15 cellular contexts compared by ENCODE assay signal in the genomic region with DNA sequence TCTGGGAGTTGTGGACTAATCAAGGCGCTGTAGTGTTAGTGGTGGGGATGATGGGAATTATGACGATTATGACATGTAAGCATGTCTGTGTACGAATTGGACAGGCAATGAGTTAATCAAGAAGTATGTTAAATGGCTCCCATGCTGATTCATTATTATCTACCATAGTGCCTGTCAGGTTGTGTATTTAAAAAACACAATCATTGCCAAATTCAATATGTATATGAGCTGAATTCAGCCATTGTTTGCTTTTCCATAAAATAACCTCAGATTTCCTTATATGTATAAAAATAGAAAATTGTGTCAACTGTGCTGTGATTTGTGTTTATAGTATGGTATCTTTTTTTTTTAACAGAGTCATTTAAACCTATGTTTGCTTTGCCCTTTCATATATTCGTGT. TPM values are rescaled to one million over a fixed set of nuclear protein-coding genes. Genes with fewer than 3 reads are reported as not detected.
DNase-seq lines count a peak whose midpoint lies in the region; FAIRE-seq and TF ChIP-seq lines count a peak whose summit lies in the region.
"Had no signal": no experiment of that assay in that cellular context is flagged by ENCODE, and none has a peak within 500 bp of the region (broad histone marks: within the 10 kb centered on the region; RNA-seq: fewer than 3 reads in every experiment).

No MANE protein-coding gene starts in this region.

- H3K36me3 ChIP-seq in endothelial cell of umbilical vein (ENCODE audit: control insufficient read depth in 2 of 2, extremely low read depth in 1 of 2, insufficient read depth in 2 of 2, low read length in 2 of 2): peaks cover 0 to 2% of the 10 kb centered on the region in 2 experiments

- CTCF ChIA-PET in endothelial cell of umbilical vein (lab: Charles Lee): no interaction called here

- dilution Hi-C loops in endothelial cell of umbilical vein (cut with MboI; ENCODE audit: extremely low pct_ligation_motif_present, low sequenced_read_pairs): no loop called here

- H3K4me3 ChIP-seq in endothelial cell of umbilical vein (replicated peaks in 1 of 3; ENCODE audit: insufficient read depth in 1 of 3, low read depth in 1 of 3, low read length in 3 of 3): no peak overlapping the region
- H3K4me3 ChIP-seq: BLaER1, GM23248 had no signal

- peaks cover 9% of the 10 kb centered on the region for H3K4me1 ChIP-seq in endothelial cell of umbilical vein (ENCODE audit: control insufficient read depth, extremely low read depth, insufficient read depth, low read length)
- H3K4me1 ChIP-seq: BLaER1 had no signal

- no peak overlapping the region for H3K27ac ChIP-seq in endothelial cell of umbilical vein (ENCODE audit: insufficient read depth, low read depth, low read length)
- H3K27ac ChIP-seq: BLaER1, GM23248 had no signal

- H3K79me2 ChIP-seq in endothelial cell of umbilical vein (ENCODE audit: control insufficient read depth, insufficient read depth, low read length): no peaks in the 10 kb centered on the region

- FAIRE-seq in endothelial cell of umbilical vein (lab: Jason Lieb, UNC): no peak

- intact Hi-C loops in endothelial cell of umbilical vein (cut with micrococcal nuclease): no loop called here

- peak; percentile 74 for DNase-seq in COR-L47 (lab: John Stamatoyannopoulos, UW)
- DNase-seq in NCI-H146 (lab: John Stamatoyannopoulos, UW): peak; percentile 47
- DNase-seq in NCI-H69 (lab: John Stamatoyannopoulos, UW): peak; percentile 95
- peak; percentile 57 for DNase-seq in endothelial cell of umbilical vein (ENCODE audit: low read depth, low spot score)
- DNase-seq in UCSD-AML1 (lab: John Stamatoyannopoulos, UW; ENCODE audit: unreplicated experiment): no peak
- DNase-seq in amniotic stem cell (lab: John Stamatoyannopoulos, UW): no peak
- DNase-seq in stimulated activated CD4-positive, alpha-beta T cell treated with anti-CD3 and anti-CD28 coated beads, Interleukin-4, amount 100 ng/mL, for 1 hour: no peak
- DNase-seq in activated CD8-positive, alpha-beta memory T cell treated with anti-CD3 and anti-CD28 coated beads, Interleukin-2, amount 50 U/mL, for 48 hours: no peak
- DNase-seq: 8988T; AML-193; CD8-positive, alpha-beta memory T cell; DMS53; GM23248; H7 had no signal

- H3K4me2 ChIP-seq in endothelial cell of umbilical vein (ENCODE audit: insufficient read depth, low read length): no peak overlapping the region
- H3K4me2 ChIP-seq: BLaER1 had no signal

- TF ChIP-seq POLR2A in endothelial cell of umbilical vein (IDR thresholded peaks at IDR 0.05; ENCODE audit: low read depth, low read length): no peak

- no peaks in the 10 kb centered on the region for H3K9me1 ChIP-seq in endothelial cell of umbilical vein (replicated peaks; ENCODE audit: control insufficient read depth, extremely low read depth, insufficient read depth, low read length)

- no peak for TF ChIP-seq CTCF in endothelial cell of umbilical vein (IDR thresholded peaks at IDR 0.05; ENCODE audit: extremely low read depth in 1 of 2, insufficient read depth in 1 of 2, low read depth in 1 of 2, low read length in 2 of 2)

- peaks cover 2% of the 10 kb centered on the region for H3K9me3 ChIP-seq in endothelial cell of umbilical vein (replicated peaks; ENCODE audit: control insufficient read depth, insufficient read depth, low read length)

- no peaks in the 10 kb centered on the region for H4K20me1 ChIP-seq in endothelial cell of umbilical vein (replicated peaks; ENCODE audit: control insufficient read depth, extremely low read depth, insufficient read depth, low read length)
- H4K20me1 ChIP-seq: BLaER1 had no signal

- no peak overlapping the region for H3K9ac ChIP-seq in endothelial cell of umbilical vein (replicated peaks; ENCODE audit: extremely low read depth, insufficient read depth, low read length)
- H3K9ac ChIP-seq: BLaER1, GM23248 had no signal

- no peaks in the 10 kb centered on the region for H3K27me3 ChIP-seq in endothelial cell of umbilical vein (ENCODE audit: control insufficient read depth in 2 of 2, insufficient read depth in 2 of 2, low read length in 2 of 2)
- H3K27me3 ChIP-seq: BLaER1 had no signal

- no TSS peak for BruUV-seq in endothelial cell of umbilical vein (replicated peaks; lab: Mats Ljungman, UMichigan)

- H2AFZ ChIP-seq in endothelial cell of umbilical vein (ENCODE audit: low read depth, low read length): no peak overlapping the region
- H2AFZ ChIP-seq: GM23248 had no signal

- POLR2A ChIA-PET in endothelial cell of umbilical vein (lab: Charles Lee): no interaction called here

TF ChIP-seq in endothelial cell of umbilical vein, 7 proteins besides CTCF, POLR2A, EP300 and RAD21:
- TF ChIP-seq POLR2AphosphoS5 (IDR thresholded peaks at IDR 0.05; ENCODE audit: insufficient read depth, low read depth, low read length): no peak
- no peak for TF ChIP-seq FOS (IDR thresholded peaks at IDR 0.05; ENCODE audit: borderline replicate concordance, insufficient read depth, low read length)
- no peak for TF ChIP-seq JUN (IDR thresholded peaks at IDR 0.05; ENCODE audit: borderline replicate concordance, insufficient read depth, insufficient read length, low read depth)
- no peak for TF ChIP-seq EZH2 (IDR thresholded peaks at IDR 0.05; ENCODE audit: borderline replicate concordance, low read depth, low read length, severe bottlenecking)
- TF ChIP-seq MYC (IDR thresholded peaks at IDR 0.05; ENCODE audit: low read depth, low read length): no peak
- TF ChIP-seq GATA2 (IDR thresholded peaks at IDR 0.05; ENCODE audit: insufficient read depth, insufficient read length, low read depth, low read length): no peak
- TF ChIP-seq, protein P1, sequence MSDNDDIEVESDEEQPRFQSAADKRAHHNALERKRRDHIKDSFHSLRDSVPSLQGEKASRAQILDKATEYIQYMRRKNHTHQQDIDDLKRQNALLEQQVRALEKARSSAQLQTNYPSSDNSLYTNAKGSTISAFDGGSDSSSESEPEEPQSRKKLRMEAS (IDR thresholded peaks at IDR 0.05; ENCODE audit: insufficient read depth, insufficient read length): no peak

RNA-seq across cellular contexts. Expression of gene PCCA, which starts 37.1 kb away (rescaled TPM):
- total RNA-seq in endothelial cell of umbilical vein: 19.8 and 20.2 TPM in 2 replicates
- 5.1 and 5.7 TPM in 2 replicates for polyA plus RNA-seq in endothelial cell of umbilical vein
- 6.2 and 7.5 TPM in 2 replicates for polyA plus RNA-seq in endothelial cell of umbilical vein (2011; cell fraction: cytosol; rRNA removed)
- 17.1 and 23.7 TPM in 2 replicates for polyA plus RNA-seq in endothelial cell of umbilical vein (2011; cell fraction: nucleus; rRNA removed)
- 16.4 and 18.1 TPM in 2 replicates for polyA plus RNA-seq in endothelial cell of umbilical vein (2012)
- 16.6 and 30.2 TPM in 2 replicates for polyA minus RNA-seq in endothelial cell of umbilical vein
- polyA minus RNA-seq in endothelial cell of umbilical vein (2011; cell fraction: cytosol; rRNA and poly(A)+ RNA removed): 6.2 TPM
- 44.4 and 67.0 TPM in 2 replicates for polyA minus RNA-seq in endothelial cell of umbilical vein (2011; cell fraction: nucleus; rRNA and poly(A)+ RNA removed)

Comparison
In these comparisons a context has a peak if more than half of its experiments do, and no peak if none do; other contexts are left out.
1. DNase-seq: peak in COR-L47 (single experiment), NCI-H146 (single experiment), NCI-H69 (single experiment) and endothelial cell of umbilical vein (single experiment); none in UCSD-AML1 (single experiment), amniotic stem cell (single experiment), stimulated activated CD4-positive, alpha-beta T cell treated with anti-CD3 and anti-CD28 coated beads, Interleukin-4, amount 100 ng/mL, for 1 hour (single experiment) and activated CD8-positive, alpha-beta memory T cell treated with anti-CD3 and anti-CD28 coated beads, Interleukin-2, amount 50 U/mL, for 48 hours (single experiment).